In the genomic region with DNA sequence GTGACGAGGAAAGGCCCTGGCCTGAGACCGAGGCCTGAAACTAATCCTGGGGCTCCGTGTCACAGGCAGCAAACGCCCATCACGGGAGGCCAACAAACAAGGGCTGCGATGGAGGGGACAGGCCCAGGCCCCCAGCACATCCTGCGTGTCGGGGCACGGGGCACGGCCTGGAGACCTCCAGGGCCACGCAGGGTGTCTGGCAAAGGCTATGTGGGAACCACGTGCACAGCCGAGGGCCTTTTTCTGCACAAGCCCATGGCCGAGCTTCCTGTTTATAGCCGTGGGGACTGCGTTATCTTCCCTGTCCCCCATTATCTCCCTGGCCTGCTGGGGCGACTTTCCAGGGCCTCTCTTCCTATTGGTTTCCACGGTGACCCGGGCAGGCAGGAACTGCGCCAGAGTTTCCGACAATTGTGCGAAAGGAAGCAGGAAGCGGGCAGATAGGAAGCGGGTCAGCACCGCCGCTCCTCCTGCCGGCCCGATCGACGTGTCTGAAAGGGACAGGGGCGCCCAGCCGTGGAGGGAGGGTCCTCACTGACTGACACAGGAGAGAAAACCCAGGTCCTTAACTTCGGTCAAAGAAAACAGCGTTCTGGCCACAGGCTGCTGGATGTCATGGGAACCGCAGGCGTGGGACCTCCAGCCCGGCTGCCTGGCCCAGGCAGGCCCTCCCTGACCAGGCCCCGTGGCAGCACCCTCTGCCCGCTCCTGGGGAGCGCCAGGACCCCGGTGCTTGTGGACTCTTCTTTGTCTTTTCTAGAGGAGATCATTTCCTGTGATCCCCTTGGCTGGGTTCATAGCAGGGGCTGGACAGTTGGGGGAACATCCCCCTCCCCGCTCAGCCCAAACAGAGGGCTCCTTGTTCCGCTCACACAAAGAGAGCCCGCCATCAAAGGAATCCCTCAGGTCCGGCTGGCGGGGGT, we compare ENCODE assay signal across 11 cellular contexts. TPM values are rescaled to one million over a fixed set of nuclear protein-coding genes. Genes with fewer than 3 reads are reported as not detected.
DNase-seq lines count a peak whose midpoint lies in the region; ATAC-seq, FAIRE-seq and TF ChIP-seq lines count a peak whose summit lies in the region.
"Had no signal": no experiment of that assay in that cellular context is flagged by ENCODE, and none has a peak within 500 bp of the region (broad histone marks: within the 10 kb centered on the region; RNA-seq: fewer than 3 reads in every experiment).

No MANE protein-coding gene starts in this region.

- FAIRE-seq in kidney (lab: Jason Lieb, UNC), result no peak

- H3K36me3 ChIP-seq in kidney (ENCODE audit: control insufficient read depth in 1 of 2, insufficient read depth in 2 of 2, low read length in 2 of 2) (peaks cover 12 to 49% of the 10 kb centered on the region in 2 donors), psoas muscle (ENCODE audit: insufficient read depth in 1 of 2, low read depth in 1 of 2) (peaks cover 0 to 92% of the 10 kb centered on the region in 2 donors)

- 78 to 85% (median 80%) methylated on average over 46 of the region's 46 CpGs for WGBS in psoas muscle, 3 donors

- peak overlapping the region; percentile 61 to 98 (median 92) for H3K27ac ChIP-seq in dorsolateral prefrontal cortex
- peak overlapping the region; percentile 76 to 81 for H3K27ac ChIP-seq in kidney (ENCODE audit: low read depth in 2 of 2, low read length in 2 of 2)
- H3K27ac ChIP-seq in psoas muscle, result peak overlapping the region; percentile 76

- DNase-seq in C1 segment of cervical spinal cord (lab: John Stamatoyannopoulos, UW) (peak in 13 of 14 donors; percentile 28 to 87 (median 72)), dorsolateral prefrontal cortex (peak in 9 of 10 donors; percentile 70 to 86 (median 83)), kidney (no peak), psoas muscle (peak; percentile 55 to 79), iPS-NIHi7 (ENCODE audit: extremely low spot score) (no peak), HuH-7 (ENCODE audit: low spot score) (no peak), SW480 (ENCODE audit: low spot score) (no peak), SIG-M5 (lab: John Stamatoyannopoulos, UW) (no peak)
- DNase-seq: central memory CD4-positive, alpha-beta T cell; naive B cell; NCI-H2029 treated with DMSO at 0.1 percent for 48 hours had no signal

- H3K27me3 ChIP-seq in dorsolateral prefrontal cortex (no peaks in the 10 kb centered on the region), psoas muscle (ENCODE audit: insufficient read depth in 3 of 3, low read length in 2 of 3) (no peaks in the 10 kb centered on the region)

- intact Hi-C loops in dorsolateral prefrontal cortex (cut with DNase I) (loop anchor here in 1 of 2 donors (5.0 kb wide), 1 partner anchor 35 kb away; a partner anchor contains a TSS), kidney (cut with DNase I) (no loop called here), psoas muscle (cut with DNase I) (no loop called here)

- TF ChIP-seq CTCF in dorsolateral prefrontal cortex (IDR thresholded peaks at IDR 0.05 in 54 of 56, conservative IDR thresholded peaks at IDR 0.05 in 2 of 56; ENCODE audit: low read depth in 1 of 56, partially characterized antibody in 56 of 56) (peak in 17 of 56 donors; percentile 4 to 21 (median 12)), kidney (IDR thresholded peaks at IDR 0.05; ENCODE audit: borderline replicate concordance, extremely low read depth, insufficient read depth) (no peak), psoas muscle (IDR thresholded peaks at IDR 0.05) (no peak)

- ATAC-seq in psoas muscle, result peak; percentile 26 to 61 (median 40)

- peaks cover 0 to 12% of the 10 kb centered on the region in 2 donors for H3K4me1 ChIP-seq in kidney (ENCODE audit: control insufficient read depth in 1 of 2, insufficient read depth in 1 of 2, low read depth in 1 of 2, low read length in 2 of 2)
- H3K4me1 ChIP-seq in psoas muscle, result no peaks in the 10 kb centered on the region

- no peaks in the 10 kb centered on the region for H3K9me3 ChIP-seq in kidney (ENCODE audit: control insufficient read depth in 1 of 2, low read length in 2 of 2)
- H3K9me3 ChIP-seq in psoas muscle, result no peaks in the 10 kb centered on the region

- no peak overlapping the region for H3K9ac ChIP-seq in kidney (ENCODE audit: low read length in 2 of 2)

- H3K4me3 ChIP-seq in dorsolateral prefrontal cortex, result peak overlapping the region in 24 of 59 donors; percentile 1 to 44 (median 19)
- no peak overlapping the region for H3K4me3 ChIP-seq in kidney (ENCODE audit: low read length in 2 of 2)
- H3K4me3 ChIP-seq in psoas muscle, result peak overlapping the region; percentile 25

RNA-seq across cellular contexts. Expression of a gene that starts 29.1 kb away (rescaled TPM):
- total RNA-seq in dorsolateral prefrontal cortex, result 10 to 100 TPM; 52.6 to 89.0 (median 68.2) TPM
- 67.1 TPM for total RNA-seq in kidney
- polyA plus RNA-seq in kidney (ENCODE audit: insufficient read depth, low read depth, low replicate concordance), result 37.0 TPM
- 10 to 100 TPM; 31.5 to 40.0 (median 37.0) TPM for total RNA-seq in psoas muscle
- 10 to 100 TPM; 22.3 to 27.6 (median 26.1) TPM for polyA plus RNA-seq in psoas muscle

RNA-seq across cellular contexts. Expression of a gene that starts 33.9 kb away (rescaled TPM):
- total RNA-seq in dorsolateral prefrontal cortex (10 to 100 TPM; 24.0 to 92.1 (median 38.8) TPM), kidney (77.2 TPM), psoas muscle (10 to 100 TPM in 3 of 4 donors, 1 to 10 TPM in 1; 8.7 to 15.4 (median 12.3) TPM)
- polyA plus RNA-seq in kidney (ENCODE audit: insufficient read depth, low read depth, low replicate concordance) (6.5 TPM), psoas muscle (1 to 10 TPM; 1.8 to 3.8 (median 2.9) TPM)

Comparison
In these comparisons a context has a peak if more than half of its experiments do, and no peak if none do; other contexts are left out.
1. DNase-seq: peak in C1 segment of cervical spinal cord (13 of 14), dorsolateral prefrontal cortex (9 of 10) and psoas muscle (2 of 2); none in kidney (single experiment), iPS-NIHi7 (single experiment), HuH-7 (single experiment), SW480 (single experiment) and SIG-M5 (single experiment).
2. Peak in every context shown above with its lines, with median percentiles within 50 percentile points of each other: H3K27ac ChIP-seq.